Comparison of ENCODE assay signal across 8 cellular contexts in the genomic region with DNA sequence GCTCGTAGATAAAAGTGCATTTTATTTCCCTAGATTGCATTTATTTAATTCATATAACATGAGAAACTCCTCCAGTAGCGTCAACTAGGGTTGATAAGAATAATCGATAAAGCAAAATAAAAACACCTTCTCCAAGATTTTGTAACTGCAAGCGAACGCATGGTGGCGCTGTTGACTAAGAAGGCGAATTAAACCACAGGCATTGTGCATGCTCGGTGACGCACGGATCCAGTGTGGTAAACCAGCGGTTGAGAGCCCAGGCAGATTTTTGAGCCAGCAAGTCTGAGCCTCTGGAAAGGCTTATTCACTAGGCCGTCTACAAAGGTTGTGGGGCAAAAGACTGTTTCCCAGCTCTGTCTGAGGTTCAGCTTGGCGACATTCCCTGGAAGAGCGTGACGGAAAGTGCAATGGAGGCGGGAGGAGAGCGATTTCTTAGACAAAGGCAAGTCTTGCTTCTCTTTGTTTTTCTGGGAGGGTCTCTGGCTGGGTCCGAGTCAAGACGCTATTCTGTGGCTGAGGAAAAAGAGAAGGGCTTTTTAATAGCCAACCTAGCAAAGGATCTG. TPM values are rescaled to one million over a fixed set of nuclear protein-coding genes. Genes with fewer than 3 reads are reported as not detected.
DNase-seq lines count a peak whose midpoint lies in the region; ATAC-seq and TF ChIP-seq lines count a peak whose summit lies in the region.

A gene (plus strand): TSS at position 231 of the 563 bp plus-strand sequence. CDS start 177 bp downstream, at position 408.

- H3K27ac ChIP-seq in ascending aorta = no peak within 1 kb of the TSS
- H3K27ac ChIP-seq in urinary bladder (ENCODE audit: low read depth) = no peak within 1 kb of the TSS

- TF ChIP-seq CTCF in LNCaP clone FGC (IDR thresholded peaks at IDR 0.05; ENCODE audit: control insufficient read depth, extremely low read depth, insufficient read depth) (peak; percentile 54), ascending aorta (IDR thresholded peaks at IDR 0.05) (peak in 1 of 3 experiments; percentile 17)

- ATAC-seq in GM21447 (IDR thresholded peaks at IDR 0.05; ENCODE audit: unreplicated experiment) (no peak), HG03457 (IDR thresholded peaks at IDR 0.05; ENCODE audit: unreplicated experiment) (no peak)

- H3K4me1 ChIP-seq in ascending aorta = no peaks in the 10 kb centered on the region
- H3K4me1 ChIP-seq in urinary bladder (ENCODE audit: insufficient read depth) = no peaks in the 10 kb centered on the region

- H3K4me3 ChIP-seq in LNCaP clone FGC (ENCODE audit: low read depth, low read length) = peak within 1 kb of the TSS; percentile 12; the same call in 1 of the 2 replicates
- peak within 1 kb of the TSS; percentile 21 to 36 for H3K4me3 ChIP-seq in ascending aorta
- H3K4me3 ChIP-seq in urinary bladder (ENCODE audit: low read depth, low read length) = peak within 1 kb of the TSS; percentile 7

- peaks cover 26 to 64% of the 10 kb centered on the region in 2 donors for H3K9me3 ChIP-seq in ascending aorta

- 18% methylated on average over 19 of the region's 19 CpGs for WGBS in urinary bladder

- intact Hi-C loops in ascending aorta (cut with DNase I) = no loop called here

- H3K36me3 ChIP-seq in ascending aorta (no peaks in the 10 kb centered on the region), urinary bladder (ENCODE audit: insufficient read depth) (no peaks in the 10 kb centered on the region)

- no peaks in the 10 kb centered on the region for H3K27me3 ChIP-seq in ascending aorta

- DNase-seq in DMS153 (lab: John Stamatoyannopoulos, UW) (peak; percentile 64), LNCaP clone FGC (ENCODE audit: low read depth) (no peak), ascending aorta (ENCODE audit: low spot score in 2 of 2) (no peak), kidney glomerular epithelial cell (lab: John Stamatoyannopoulos, UW) (peak; percentile 9), NCI-H748 (lab: John Stamatoyannopoulos, UW; ENCODE audit: unreplicated experiment) (no peak)

RNA-seq across cellular contexts. Expression of the gene that starts here (rescaled TPM):
- 1.1 TPM for total RNA-seq in ascending aorta
- total RNA-seq in urinary bladder = 4.6 TPM
- polyA plus RNA-seq in urinary bladder = 1.3 TPM

Comparison
In these comparisons a context has a peak if more than half of its experiments do, and no peak if none do; other contexts are left out.
1. DNase-seq: peak in DMS153 (single experiment) and kidney glomerular epithelial cell (single experiment); none in LNCaP clone FGC (single experiment), ascending aorta (0 of 2) and NCI-H748 (single experiment).
2. Peak in every context shown above with its lines, with median percentiles within 50 percentile points of each other: H3K4me3 ChIP-seq.